9 cellular contexts compared by ENCODE assay signal in genomic region chr5:109692852-109693251, GRCh38. TPM values are rescaled to one million over a fixed set of nuclear protein-coding genes. Genes with fewer than 3 reads are reported as not detected.
A peak's percentile ranks its signal among the peaks of the same experiment; 100 is the strongest.
DNase-seq lines count a peak whose midpoint lies in the region; ATAC-seq and TF ChIP-seq lines count a peak whose summit lies in the region.
"Had no signal": no experiment of that assay in that cellular context is flagged by ENCODE, and none has a peak within 500 bp of the region (broad histone marks: within the 10 kb centered on the region; RNA-seq: fewer than 3 reads in every experiment).

No MANE protein-coding gene starts in this region.

- H3K27ac ChIP-seq in iPS-18a (ENCODE audit: low read length) (no peak overlapping the region), substantia nigra (ENCODE audit: low read depth, low read length, poor library complexity, severe bottlenecking) (peak overlapping the region; percentile 27), colonic mucosa (no peak overlapping the region)

- H3K36me3 ChIP-seq in iPS-18a (ENCODE audit: control insufficient read depth, low read depth, low read length) (no peaks in the 10 kb centered on the region), colonic mucosa (no peaks in the 10 kb centered on the region)

- peaks cover 15% of the 10 kb centered on the region for H3K36me3 Mint-ChIP-seq in activated CD4-positive, alpha-beta T cell treated with anti-CD3 and anti-CD28 coated beads for 36 hours (ENCODE audit: low read depth)
- peaks cover 2% of the 10 kb centered on the region for H3K36me3 Mint-ChIP-seq in T-helper 17 cell (ENCODE audit: low read depth)

- H3K9me3 Mint-ChIP-seq in activated CD4-positive, alpha-beta T cell treated with anti-CD3 and anti-CD28 coated beads for 36 hours (ENCODE audit: low read depth) = peaks cover 5% of the 10 kb centered on the region

- no peak for TF ChIP-seq CTCF in colonic mucosa (IDR thresholded peaks at IDR 0.05)

- no peaks in the 10 kb centered on the region for H3K9me3 ChIP-seq in T-helper 17 cell (ENCODE audit: control insufficient read depth, low read length, poor library complexity, severe bottlenecking)
- no peaks in the 10 kb centered on the region for H3K9me3 ChIP-seq in iPS-18a (ENCODE audit: control insufficient read depth, low read depth, low read length)
- no peaks in the 10 kb centered on the region for H3K9me3 ChIP-seq in colonic mucosa

- H3K4me3 Mint-ChIP-seq in activated CD4-positive, alpha-beta T cell treated with anti-CD3 and anti-CD28 coated beads for 36 hours = peak overlapping the region; percentile 95
- peak overlapping the region; percentile 95 for H3K4me3 Mint-ChIP-seq in T-helper 17 cell

- H3K4me1 ChIP-seq in iPS-18a (ENCODE audit: control insufficient read depth, low read depth, low read length) (peaks cover 44% of the 10 kb centered on the region), colonic mucosa (peaks cover 6% of the 10 kb centered on the region)

- H3K9ac ChIP-seq in iPS-18a (ENCODE audit: low read length) = no peak overlapping the region
- no peak overlapping the region for H3K9ac ChIP-seq in colonic mucosa (ENCODE audit: low read depth in 2 of 2, low read length in 2 of 2)

- no peak for DNase-seq in activated CD4-positive, alpha-beta T cell treated with anti-CD3 and anti-CD28 coated beads for 36 hours
- no peak for DNase-seq in activated CD4-positive, alpha-beta T cell treated with anti-CD3 and anti-CD28 coated beads, Interleukin-2, amount 50 U/mL, for 4 hours
- no peak for DNase-seq in T-helper 17 cell
- DNase-seq in substantia nigra (lab: John Stamatoyannopoulos, UW) = peak in 3 of 49 donors; percentile 11 to 17 (median 14)
- no peak for DNase-seq in colonic mucosa
- DNase-seq: KG1 had no signal

- no peaks in the 10 kb centered on the region for H3K27me3 Mint-ChIP-seq in activated CD4-positive, alpha-beta T cell treated with anti-CD3 and anti-CD28 coated beads for 36 hours
- no peaks in the 10 kb centered on the region for H3K27me3 Mint-ChIP-seq in T-helper 17 cell

- H3K4me3 ChIP-seq in iPS-18a (ENCODE audit: low read length) (peak overlapping the region; percentile 30), colonic mucosa (no peak overlapping the region)

- H3K27ac Mint-ChIP-seq in activated CD4-positive, alpha-beta T cell treated with anti-CD3 and anti-CD28 coated beads for 36 hours = peak overlapping the region; percentile 97
- H3K27ac Mint-ChIP-seq in T-helper 17 cell = peak overlapping the region; percentile 95

- POLR2A ChIA-PET in activated CD4-positive, alpha-beta T cell treated with anti-CD3 and anti-CD28 coated beads for 36 hours (lab: Charles Lee) = no interaction called here

- ATAC-seq in activated CD4-positive, alpha-beta T cell treated with anti-CD3 and anti-CD28 coated beads for 36 hours = no peak
- ATAC-seq in T-helper 17 cell = no peak
- no peak for ATAC-seq in HG02870 (IDR thresholded peaks at IDR 0.05; ENCODE audit: unreplicated experiment)
- ATAC-seq in GM18858 (IDR thresholded peaks at IDR 0.05; ENCODE audit: unreplicated experiment) = no peak

- H3K27me3 ChIP-seq in iPS-18a (ENCODE audit: control insufficient read depth, insufficient read depth, low read length) (no peaks in the 10 kb centered on the region), colonic mucosa (no peaks in the 10 kb centered on the region)

- intact Hi-C loops in activated CD4-positive, alpha-beta T cell treated with anti-CD3 and anti-CD28 coated beads for 36 hours (cut with DNase I, micrococcal nuclease) = loop anchor here (5.0 to 10.0 kb wide), 7 partner anchors 154 to 1034 kb away; partner anchors contain the start of gene TMEM232 (in 1 of the 2)
- intact Hi-C loops in colonic mucosa (cut with DNase I) = no loop called here

- CTCF ChIA-PET in activated CD4-positive, alpha-beta T cell treated with anti-CD3 and anti-CD28 coated beads for 36 hours (lab: Charles Lee) = interaction anchor here (2.1 kb wide), 1 partner anchor 11 kb away, joined by 6 read pairs; no protein-coding TSS in a partner anchor

- H3K4me1 Mint-ChIP-seq in activated CD4-positive, alpha-beta T cell treated with anti-CD3 and anti-CD28 coated beads for 36 hours = peaks cover 70% of the 10 kb centered on the region
- peaks cover 54% of the 10 kb centered on the region for H3K4me1 Mint-ChIP-seq in T-helper 17 cell

RNA-seq across cellular contexts. Expression of gene MAN2A1, which starts 3.1 kb away (rescaled TPM):
- 10 to 100 TPM; 33.4 to 33.6 TPM for total RNA-seq in activated CD4-positive, alpha-beta T cell treated with anti-CD3 and anti-CD28 coated beads for 36 hours
- 10 to 100 TPM; 51.6 to 53.3 TPM for total RNA-seq in T-helper 17 cell
- total RNA-seq in colonic mucosa = 100 to 1,000 TPM in 1 of 2 donors, 10 to 100 TPM in 1; 81.2 to 104 TPM
